Comparison of ENCODE assay signal across 38 cellular contexts in the genomic region with DNA sequence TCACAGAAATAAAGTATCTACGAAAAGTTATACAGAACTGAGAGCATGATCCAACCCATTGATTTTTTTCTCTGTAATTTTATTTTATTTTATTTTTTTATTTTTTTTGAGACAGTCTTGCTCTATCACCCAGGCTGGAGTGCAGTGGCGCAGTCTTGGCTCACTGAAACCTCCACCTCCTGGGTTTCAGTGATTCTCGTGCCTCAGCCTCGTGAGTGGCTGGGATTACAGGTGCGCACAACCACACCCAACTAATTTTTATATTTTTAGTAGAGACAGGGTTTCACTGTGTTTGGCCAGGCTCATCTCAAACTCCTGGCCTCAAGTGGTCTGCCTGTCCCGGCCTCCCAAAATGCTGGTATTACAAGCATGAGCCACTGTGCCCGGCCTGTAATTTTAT.
"Had no signal": no experiment of that assay in that cellular context is flagged by ENCODE, and none has a peak within 500 bp of the region (broad histone marks: within the 10 kb centered on the region; RNA-seq: fewer than 3 reads in every experiment).

No MANE protein-coding gene starts in this region.

- ATAC-seq: activated naive CD4-positive, alpha-beta T cell treated with anti-CD3 and anti-CD28 coated beads, Interleukin-2, amount 50 U/mL, for 72 hours; activated naive CD8-positive, alpha-beta T cell treated with anti-CD3 and anti-CD28 coated beads, Interleukin-2, amount 50 U/mL, for 24 hours; activated T-cell treated with anti-CD3 and anti-CD28 coated beads, Interleukin-2, amount 50 U/mL, for 4 hours; activated T-cell treated with anti-CD3 and anti-CD28 coated beads, Interleukin-2, amount 50 U/mL, for 72 hours; activated T-helper 17 cell treated with anti-CD3 and anti-CD28 coated beads, Interleukin-2, amount 50 U/mL, for 72 hours; body of pancreas had no signal

- H3K4me1 ChIP-seq: ascending aorta, body of pancreas, breast epithelium had no signal

- H3K4me1 Mint-ChIP-seq: activated naive CD4-positive, alpha-beta T cell treated with anti-CD3 and anti-CD28 coated beads, Interleukin-2, amount 50 U/mL, for 24 hours; activated naive CD8-positive, alpha-beta T cell treated with anti-CD3 and anti-CD28 coated beads for 36 hours; activated naive CD8-positive, alpha-beta T cell treated with anti-CD3 and anti-CD28 coated beads, Interleukin-2, amount 10 ng/mL, durations not matched to agents 7 days and 5 days; activated naive CD8-positive, alpha-beta T cell treated with anti-CD3 and anti-CD28 coated beads, Interleukin-2, amount 50 U/mL, for 24 hours; brain; central memory CD8-positive, alpha-beta T cell had no signal

- H3K9me3 ChIP-seq: body of pancreas had no signal

- DNase-seq: activated effector memory CD4-positive, alpha-beta T cell treated with anti-CD3 and anti-CD28 coated beads, Interleukin-2, amount 50 U/mL, for 16 hours; activated effector memory CD4-positive, alpha-beta T cell treated with Interleukin-2 at 50 U/mL for 16 hours; activated gamma-delta T cell; activated gamma-delta T cell treated with Interleukin-2 at 50 U/mL for 16 hours; activated naive CD4-positive, alpha-beta T cell; activated naive CD4-positive, alpha-beta T cell treated with anti-CD3 and anti-CD28 coated beads for 36 hours; activated naive CD4-positive, alpha-beta T cell treated with anti-CD3 and anti-CD28 coated beads, Interleukin-2, amount 10 ng/mL, durations not matched to agents 7 days and 5 days; activated naive CD4-positive, alpha-beta T cell treated with anti-CD3 and anti-CD28 coated beads, Interleukin-2, amount 50 U/mL, for 16 hours; activated naive CD4-positive, alpha-beta T cell treated with Interleukin-2 at 50 U/mL for 16 hours; activated naive CD8-positive, alpha-beta T cell treated with anti-CD3 and anti-CD28 coated beads for 36 hours; activated naive CD8-positive, alpha-beta T cell treated with anti-CD3 and anti-CD28 coated beads, Interleukin-2, amount 10 ng/mL, durations not matched to agents 7 days and 5 days; activated naive CD8-positive, alpha-beta T cell treated with anti-CD3 and anti-CD28 coated beads, Interleukin-2, amount 50 U/mL, for 24 hours; activated T-cell treated with anti-CD3 and anti-CD28 coated beads, Interleukin-2, amount 50 U/mL, for 1 hour; activated T-cell treated with anti-CD3 and anti-CD28 coated beads, Interleukin-2, amount 50 U/mL, for 24 hours; activated T-cell treated with anti-CD3 and anti-CD28 coated beads, Interleukin-2, amount 50 U/mL, for 4 hours; activated T-cell treated with anti-CD3 and anti-CD28 coated beads, Interleukin-2, amount 50 U/mL, for 48 hours; activated T-cell treated with anti-CD3 and anti-CD28 coated beads, Interleukin-2, amount 50 U/mL, for 72 hours; adrenal gland; amniotic stem cell; amygdala; anterior cingulate cortex; aorta; body of pancreas; brain microvascular endothelial cell; caudate nucleus; central memory CD4-positive, alpha-beta T cell; cerebellar nuclear complex had no signal

- H3K27ac ChIP-seq: adrenal gland, ascending aorta, body of pancreas, brain microvascular endothelial cell, breast epithelium, cardiac muscle cell had no signal

- H3K36me3 ChIP-seq: adrenal gland, brain microvascular endothelial cell, breast epithelium had no signal

- H3K4me3 ChIP-seq: adrenal gland, ascending aorta, body of pancreas, breast epithelium, cardiac muscle cell had no signal

- H3K27me3 ChIP-seq: adrenal gland, ascending aorta, body of pancreas, brain microvascular endothelial cell, breast epithelium, cardiac muscle cell had no signal

- H3K27ac Mint-ChIP-seq: activated naive CD4-positive, alpha-beta T cell treated with anti-CD3 and anti-CD28 coated beads for 36 hours; activated naive CD4-positive, alpha-beta T cell treated with anti-CD3 and anti-CD28 coated beads, Interleukin-2, amount 10 ng/mL, durations not matched to agents 7 days and 5 days; activated naive CD4-positive, alpha-beta T cell treated with anti-CD3 and anti-CD28 coated beads, Interleukin-2, amount 50 U/mL, for 24 hours; activated naive CD4-positive, alpha-beta T cell treated with anti-CD3 and anti-CD28 coated beads, Interleukin-2, amount 50 U/mL, for 72 hours; activated naive CD8-positive, alpha-beta T cell; activated naive CD8-positive, alpha-beta T cell treated with anti-CD3 and anti-CD28 coated beads for 36 hours; activated naive CD8-positive, alpha-beta T cell treated with anti-CD3 and anti-CD28 coated beads, Interleukin-2, amount 10 ng/mL, durations not matched to agents 7 days and 5 days; activated naive CD8-positive, alpha-beta T cell treated with anti-CD3 and anti-CD28 coated beads, Interleukin-2, amount 50 U/mL, for 24 hours; activated T-cell treated with anti-CD3 and anti-CD28 coated beads, Interleukin-2, amount 50 U/mL, for 24 hours; activated T-helper 1 cell treated with anti-CD3 and anti-CD28 coated beads, Interleukin-12 subunit alpha, Interleukin-12 subunit beta, Interleukin-2, Interleukin-4 antibody, amounts not matched to agents 30 ng/mL and 10 ng/mL and 1 ng/mL, durations not matched to agents 14 hours and 24 hours and 36 hours; activated T-helper 17 cell treated with anti-CD3 and anti-CD28 coated beads, Interleukin-2, amount 50 U/mL, for 72 hours; activated T-helper 2 cell treated with anti-CD3 and anti-CD28 coated beads, Interferon-gamma antibody, Interleukin-2, Interleukin-4, amounts not matched to agents 10 μg/mL and 5 μg/mL and 100 μg/mL, durations not matched to agents 14 hours and 24 hours and 36 hours had no signal

- H3K4me3 Mint-ChIP-seq: activated naive CD4-positive, alpha-beta T cell treated with anti-CD3 and anti-CD28 coated beads for 36 hours; activated naive CD4-positive, alpha-beta T cell treated with anti-CD3 and anti-CD28 coated beads, Interleukin-2, amount 10 ng/mL, durations not matched to agents 7 days and 5 days; activated naive CD4-positive, alpha-beta T cell treated with anti-CD3 and anti-CD28 coated beads, Interleukin-2, amount 50 U/mL, for 24 hours; activated naive CD8-positive, alpha-beta T cell; activated naive CD8-positive, alpha-beta T cell treated with anti-CD3 and anti-CD28 coated beads for 36 hours; activated naive CD8-positive, alpha-beta T cell treated with anti-CD3 and anti-CD28 coated beads, Interleukin-2, amount 10 ng/mL, durations not matched to agents 7 days and 5 days; activated naive CD8-positive, alpha-beta T cell treated with anti-CD3 and anti-CD28 coated beads, Interleukin-2, amount 50 U/mL, for 24 hours; activated T-cell treated with anti-CD3 and anti-CD28 coated beads, Interleukin-2, amount 50 U/mL, for 24 hours; activated T-cell treated with anti-CD3 and anti-CD28 coated beads, Interleukin-2, amount 50 U/mL, for 4 hours; activated T-cell treated with anti-CD3 and anti-CD28 coated beads, Interleukin-2, amount 50 U/mL, for 72 hours; activated T-helper 1 cell treated with anti-CD3 and anti-CD28 coated beads, Interleukin-12 subunit alpha, Interleukin-12 subunit beta, Interleukin-2, Interleukin-4 antibody, amounts not matched to agents 30 ng/mL and 10 ng/mL and 1 ng/mL, durations not matched to agents 14 hours and 24 hours and 36 hours; activated T-helper 17 cell treated with anti-CD3 and anti-CD28 coated beads, Interleukin-2, amount 50 U/mL, for 72 hours; brain; central memory CD8-positive, alpha-beta T cell had no signal

- H3K27me3 Mint-ChIP-seq: activated naive CD4-positive, alpha-beta T cell treated with anti-CD3 and anti-CD28 coated beads, Interleukin-2, amount 10 ng/mL, durations not matched to agents 7 days and 5 days; activated naive CD4-positive, alpha-beta T cell treated with anti-CD3 and anti-CD28 coated beads, Interleukin-2, amount 50 U/mL, for 24 hours; activated naive CD8-positive, alpha-beta T cell; activated naive CD8-positive, alpha-beta T cell treated with anti-CD3 and anti-CD28 coated beads for 36 hours; activated naive CD8-positive, alpha-beta T cell treated with anti-CD3 and anti-CD28 coated beads, Interleukin-2, amount 10 ng/mL, durations not matched to agents 7 days and 5 days; activated naive CD8-positive, alpha-beta T cell treated with anti-CD3 and anti-CD28 coated beads, Interleukin-2, amount 50 U/mL, for 24 hours; activated T-cell treated with anti-CD3 and anti-CD28 coated beads, Interleukin-2, amount 50 U/mL, for 24 hours; activated T-helper 17 cell treated with anti-CD3 and anti-CD28 coated beads, Interleukin-2, amount 50 U/mL, for 72 hours; brain; central memory CD8-positive, alpha-beta T cell had no signal
